10 cellular contexts compared by ENCODE assay signal in genomic region chr6:98212468-98212867, GRCh38.
"Had no signal": no experiment of that assay in that cellular context is flagged by ENCODE, and none has a peak within 500 bp of the region (broad histone marks: within the 10 kb centered on the region; RNA-seq: fewer than 3 reads in every experiment).

No MANE protein-coding gene starts in this region.

- H3K27ac ChIP-seq: HL-60 had no signal

- H3K4me3 ChIP-seq: GM23338, K562 had no signal

- H3K4me1 Mint-ChIP-seq: GM23338, H9 had no signal

- DNase-seq: H9, HCEC 1CT, HFFc6, IMR-90, KG1 had no signal

- H3K4me3 Mint-ChIP-seq: GM23338, H9, HFFc6 had no signal

- H3K4me2 ChIP-seq: GM23338 had no signal

- H3K27ac Mint-ChIP-seq: GM23338, H9, HFFc6 had no signal

- FAIRE-seq: H1, H54, K562 had no signal

- H2AFZ ChIP-seq: GM23338 had no signal

- ATAC-seq: GM23338, K562 had no signal
